In the genomic region with DNA sequence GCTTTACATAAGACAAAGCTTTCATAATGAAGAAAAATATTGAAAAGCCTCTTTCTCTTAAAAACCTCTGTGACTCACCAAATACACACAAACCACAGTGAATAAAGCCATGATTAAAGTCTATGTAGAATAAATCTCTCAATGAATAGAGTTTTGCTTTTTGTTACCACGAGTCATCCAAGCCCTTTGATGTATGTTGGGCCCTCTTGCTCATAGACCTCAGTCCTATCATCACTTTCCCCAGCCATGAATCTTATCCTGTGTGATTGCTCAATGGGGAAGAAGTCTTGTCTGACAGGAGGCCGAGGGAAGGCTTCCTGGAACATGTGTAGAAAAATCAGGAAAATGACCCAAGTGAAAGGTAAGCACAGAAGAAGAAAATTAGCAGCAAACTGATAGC, we compare ENCODE assay signal across 17 cellular contexts.
DNase-seq lines count a peak whose midpoint lies in the region; FAIRE-seq and TF ChIP-seq lines count a peak whose summit lies in the region.
"Had no signal": no experiment of that assay in that cellular context is flagged by ENCODE, and none has a peak within 500 bp of the region (broad histone marks: within the 10 kb centered on the region; RNA-seq: fewer than 3 reads in every experiment).

No MANE protein-coding gene starts in this region.

- no peak overlapping the region for H3K4me3 Mint-ChIP-seq in activated naive CD8-positive, alpha-beta T cell treated with anti-CD3 and anti-CD28 coated beads for 36 hours
- H3K4me3 Mint-ChIP-seq: activated T-helper 1 cell treated with anti-CD3 and anti-CD28 coated beads, Interleukin-12 subunit alpha, Interleukin-12 subunit beta, Interleukin-2, Interleukin-4 antibody, amounts not matched to agents 30 ng/mL and 10 ng/mL and 1 ng/mL, durations not matched to agents 14 hours and 24 hours and 36 hours; CD4-positive, alpha-beta T cell; IgD-negative memory B cell had no signal

- 0% methylated on average over 2 of the region's 2 CpGs for WGBS in GM23248 (ENCODE audit: low coverage in 1 of 2, low lambda C conversion rate in 2 of 2, missing lambda C conversion rate in 2 of 2), 2 experiments
- 60 to 63% methylated on average over 1 to 2 of the region's 2 CpGs for WGBS in transverse colon (ENCODE audit: low coverage in 1 of 2), 2 donors

- H2AFZ ChIP-seq in GM23248 (no peak overlapping the region), keratinocyte (ENCODE audit: control insufficient read depth, low read length) (no peak overlapping the region)

- H3K79me2 ChIP-seq in GM23248 (ENCODE audit: insufficient read depth) = no peaks in the 10 kb centered on the region
- no peaks in the 10 kb centered on the region for H3K79me2 ChIP-seq in keratinocyte (ENCODE audit: control insufficient read depth, insufficient read depth, low read length)

- dilution Hi-C loops in keratinocyte (cut with MboI; ENCODE audit: extremely low pct_ligation_motif_present, low sequenced_read_pairs) = no loop called here

- H3K4me3 ChIP-seq in AG10803 (ENCODE audit: low read length) = no peak overlapping the region
- no peak overlapping the region for H3K4me3 ChIP-seq in GM23248
- H3K4me3 ChIP-seq in keratinocyte (ENCODE audit: control insufficient read depth in 2 of 3, extremely low read depth in 1 of 3, insufficient read depth in 2 of 3, low read depth in 1 of 3, low read length in 3 of 3) = no peak overlapping the region
- H3K4me3 ChIP-seq in transverse colon = no peak overlapping the region
- H3K4me3 ChIP-seq: psoas muscle, upper lobe of left lung had no signal

- TF ChIP-seq EP300 in transverse colon (IDR thresholded peaks at IDR 0.05; ENCODE audit: low read depth) = no peak

- no peaks in the 10 kb centered on the region for H3K4me1 Mint-ChIP-seq in activated naive CD8-positive, alpha-beta T cell treated with anti-CD3 and anti-CD28 coated beads for 36 hours
- H3K4me1 Mint-ChIP-seq: IgD-negative memory B cell had no signal

- H4K20me1 ChIP-seq in GM23248 (ENCODE audit: insufficient read depth) = no peaks in the 10 kb centered on the region
- no peaks in the 10 kb centered on the region for H4K20me1 ChIP-seq in keratinocyte (ENCODE audit: control insufficient read depth, extremely low read depth, insufficient read depth, low read length)

- peaks cover 5% of the 10 kb centered on the region for H3K9me3 Mint-ChIP-seq in activated naive CD8-positive, alpha-beta T cell treated with anti-CD3 and anti-CD28 coated beads for 36 hours
- H3K9me3 Mint-ChIP-seq: CD4-positive, alpha-beta T cell had no signal

- H3K9ac ChIP-seq in GM23248 (no peak overlapping the region), keratinocyte (ENCODE audit: control insufficient read depth, extremely low read depth, insufficient read depth, low read length) (no peak overlapping the region)

- H3K9me1 ChIP-seq in keratinocyte (ENCODE audit: control insufficient read depth, extremely low read depth, insufficient read depth, low read length) = no peaks in the 10 kb centered on the region

- H3K27ac ChIP-seq in GM23248 = peak overlapping the region; percentile 23
- no peak overlapping the region for H3K27ac ChIP-seq in keratinocyte (ENCODE audit: control insufficient read depth, insufficient read depth, low read length)
- no peak overlapping the region for H3K27ac ChIP-seq in substantia nigra (ENCODE audit: low read depth, low read length, poor library complexity, severe bottlenecking)
- no peak overlapping the region for H3K27ac ChIP-seq in transverse colon
- H3K27ac ChIP-seq: psoas muscle, upper lobe of left lung had no signal

- H3K36me3 Mint-ChIP-seq in activated naive CD8-positive, alpha-beta T cell treated with anti-CD3 and anti-CD28 coated beads for 36 hours = no peaks in the 10 kb centered on the region
- H3K36me3 Mint-ChIP-seq: IgD-negative memory B cell had no signal

- TF ChIP-seq CTCF in AG10803 (conservative IDR thresholded peaks at IDR 0.05; ENCODE audit: low read length) (no peak), keratinocyte (optimal IDR thresholded peaks at IDR 0.05 in 1 of 3, IDR thresholded peaks at IDR 0.05 in 1 of 3, conservative IDR thresholded peaks at IDR 0.05 in 1 of 3; ENCODE audit: extremely low read depth in 1 of 3, insufficient read depth in 2 of 3, low read length in 3 of 3) (no peak), transverse colon (IDR thresholded peaks at IDR 0.05) (no peak)

- H3K27ac Mint-ChIP-seq in activated naive CD8-positive, alpha-beta T cell treated with anti-CD3 and anti-CD28 coated beads for 36 hours = no peak overlapping the region
- H3K27ac Mint-ChIP-seq: activated T-helper 1 cell treated with anti-CD3 and anti-CD28 coated beads, Interleukin-12 subunit alpha, Interleukin-12 subunit beta, Interleukin-2, Interleukin-4 antibody, amounts not matched to agents 30 ng/mL and 10 ng/mL and 1 ng/mL, durations not matched to agents 14 hours and 24 hours and 36 hours; CD4-positive, alpha-beta T cell; IgD-negative memory B cell had no signal

- peaks cover 53% of the 10 kb centered on the region for H3F3A ChIP-seq in GM23248 (ENCODE audit: insufficient read depth)

- intact Hi-C loops in transverse colon (cut with DNase I; ENCODE audit: low total_unique reads) = no loop called here

- peaks cover 15% of the 10 kb centered on the region; the same call in 1 of the 2 replicates for H3K36me3 ChIP-seq in GM23248 (ENCODE audit: low read depth)
- no peaks in the 10 kb centered on the region for H3K36me3 ChIP-seq in keratinocyte (ENCODE audit: control insufficient read depth in 2 of 2, extremely low read depth in 1 of 2, insufficient read depth in 2 of 2, low read length in 2 of 2)
- H3K36me3 ChIP-seq in transverse colon = no peaks in the 10 kb centered on the region
- H3K36me3 ChIP-seq: upper lobe of left lung had no signal

- H3K27me3 ChIP-seq in GM23248 (replicated peaks; ENCODE audit: insufficient read depth) = no peaks in the 10 kb centered on the region
- no peaks in the 10 kb centered on the region for H3K27me3 ChIP-seq in keratinocyte (ENCODE audit: control insufficient read depth, extremely low read depth, insufficient read depth, low read length)
- H3K27me3 ChIP-seq in transverse colon = no peaks in the 10 kb centered on the region
- H3K27me3 ChIP-seq: upper lobe of left lung had no signal

- H3K9me2 ChIP-seq in GM23248 (ENCODE audit: insufficient read depth) = no peaks in the 10 kb centered on the region

- no peak for FAIRE-seq in keratinocyte (lab: Jason Lieb, UNC)
- FAIRE-seq: GM18507 had no signal

- peaks cover 3% of the 10 kb centered on the region for H3K27me3 Mint-ChIP-seq in activated naive CD8-positive, alpha-beta T cell treated with anti-CD3 and anti-CD28 coated beads for 36 hours

- H3K4me2 ChIP-seq in GM23248 (ENCODE audit: unreplicated experiment) (peak overlapping the region; percentile 25), keratinocyte (ENCODE audit: control insufficient read depth, extremely low read depth, insufficient read depth, low read depth, low read length) (no peak overlapping the region)

- DNase-seq in AG10803 (ENCODE audit: low read depth) (peak; percentile 97), GM23248 (peak; percentile 87), keratinocyte (ENCODE audit: low read depth, low spot score) (peak; percentile 17), substantia nigra (lab: John Stamatoyannopoulos, UW) (no peak), transverse colon (no peak), NOMO-1 treated with DMSO at 0.1 percent for 48 hours (lab: John Stamatoyannopoulos, UW; ENCODE audit: unreplicated experiment) (no peak)
- DNase-seq in activated naive CD8-positive, alpha-beta T cell treated with anti-CD3 and anti-CD28 coated beads for 36 hours = peak; percentile 3
- DNase-seq: activated CD4-positive, alpha-beta T cell treated with anti-CD3 and anti-CD28 coated beads for 4 hours; CD4-positive, alpha-beta T cell; effector CD8-positive, alpha-beta T cell; left cardiac atrium; NCI-H345; psoas muscle; upper lobe of left lung had no signal

- peaks cover 45% of the 10 kb centered on the region for H3K4me1 ChIP-seq in GM23248 (ENCODE audit: insufficient read depth)
- no peaks in the 10 kb centered on the region for H3K4me1 ChIP-seq in keratinocyte (ENCODE audit: control insufficient read depth, extremely low read depth, insufficient read depth, low read length)
- H3K4me1 ChIP-seq in transverse colon = no peaks in the 10 kb centered on the region
- H3K4me1 ChIP-seq: psoas muscle, upper lobe of left lung had no signal

- no peak for TF ChIP-seq POLR2A in transverse colon (IDR thresholded peaks at IDR 0.05)

- in situ Hi-C loops in GM23248 (cut with MboI) = no loop called here
- in situ Hi-C loops in transverse colon (cut with MboI; ENCODE audit: low pct_ligation_motif_present in 1 of 4, low pct_unique_long_range_greater_than_20kb in 1 of 4, low sequenced_read_pairs in 3 of 4) = no loop called here

- H3K9me3 ChIP-seq in GM23248 (ENCODE audit: low read depth) (no peaks in the 10 kb centered on the region), keratinocyte (ENCODE audit: control insufficient read depth, low read depth, low read length) (peaks cover 2% of the 10 kb centered on the region), transverse colon (peaks cover 5 to 9% of the 10 kb centered on the region in 2 donors)

Comparison
In these comparisons a context has a peak if more than half of its experiments do, and no peak if none do; other contexts are left out.
1. DNase-seq: peak in AG10803 (single experiment), GM23248 (single experiment), activated naive CD8-positive, alpha-beta T cell treated with anti-CD3 and anti-CD28 coated beads for 36 hours (single experiment) and keratinocyte (single experiment); none in substantia nigra (0 of 49), transverse colon (single experiment) and NOMO-1 treated with DMSO at 0.1 percent for 48 hours (single experiment).